1 cellular context compared by ENCODE assay signal in genomic region chr3:96331341-96331740, GRCh38.
TF ChIP-seq lines count a peak whose summit lies in the region.

No MANE protein-coding gene starts in this region.

TF ChIP-seq in A549, 52 proteins besides CTCF, POLR2A, EP300 and RAD21 (continued from another document):
- TF ChIP-seq MAZ (IDR thresholded peaks at IDR 0.05; ENCODE audit: borderline replicate concordance, low read depth, low read length) (no peak), HOXB13 (CRISPR knock-in tag; IDR thresholded peaks at IDR 0.05; ENCODE audit: low read depth) (no peak), MAX (IDR thresholded peaks at IDR 0.05) (no peak), NR3C1 (IDR thresholded peaks at IDR 0.05) (no peak), GATA3 (IDR thresholded peaks at IDR 0.05; ENCODE audit: borderline replicate concordance) (no peak), JUN (IDR thresholded peaks at IDR 0.05) (no peak)
